In the genomic region with DNA sequence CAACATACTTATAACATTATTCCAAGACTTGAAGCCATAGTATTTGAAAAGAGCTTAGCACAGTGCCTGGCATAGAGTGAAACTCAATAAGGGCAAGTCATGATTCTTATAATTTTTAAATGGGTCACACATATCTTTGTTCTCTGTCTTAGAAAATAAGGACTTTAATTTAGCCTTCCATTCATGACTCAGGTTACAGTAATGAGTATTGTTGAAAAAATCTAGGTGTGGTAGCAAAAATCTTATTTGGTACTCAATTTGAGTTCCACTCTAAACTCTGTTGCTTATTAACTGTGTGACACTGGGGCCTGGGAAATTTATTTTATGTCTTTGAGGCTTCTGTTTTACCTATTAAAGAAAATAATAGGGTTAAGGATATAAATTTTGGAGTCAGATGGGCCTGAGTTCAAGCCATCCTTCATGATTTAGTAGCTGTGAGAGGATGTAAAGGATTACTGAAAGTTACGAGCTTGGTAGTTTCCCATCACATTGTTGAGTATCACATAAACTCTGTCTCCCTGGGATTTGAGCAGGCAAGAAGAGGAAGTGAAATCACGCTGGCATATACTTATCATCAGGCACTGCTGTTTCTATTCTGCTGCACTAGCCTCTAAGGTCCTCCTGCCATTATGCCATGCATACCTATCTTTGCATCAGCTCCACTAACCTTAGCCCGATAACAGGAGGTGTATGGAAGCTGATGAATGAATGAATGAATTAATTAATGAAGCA, we compare ENCODE assay signal across 16 cellular contexts. TPM values are rescaled to one million over a fixed set of nuclear protein-coding genes. Genes with fewer than 3 reads are reported as not detected.
DNase-seq lines count a peak whose midpoint lies in the region; ATAC-seq lines count a peak whose summit lies in the region.
"Had no signal": no experiment of that assay in that cellular context is flagged by ENCODE, and none has a peak within 500 bp of the region (broad histone marks: within the 10 kb centered on the region; RNA-seq: fewer than 3 reads in every experiment).

No MANE protein-coding gene starts in this region.

- peak overlapping the region; percentile 93 for H3K27ac ChIP-seq in epithelial cell of prostate
- H3K27ac ChIP-seq: HL-60 had no signal

- DNase-seq in epithelial cell of prostate (ENCODE audit: low read depth, low spot score) = no peak
- DNase-seq in MG63 = no peak
- DNase-seq in DMS 273 treated with DMSO at 0.1 percent for 48 hours (lab: John Stamatoyannopoulos, UW) = no peak
- no peak for DNase-seq in T-helper 9 cell
- DNase-seq in amniotic stem cell (lab: John Stamatoyannopoulos, UW) = no peak
- DNase-seq: activated naive CD8-positive, alpha-beta T cell treated with anti-CD3 and anti-CD28 coated beads, Interleukin-2, amount 10 ng/mL, durations not matched to agents 7 days and 5 days; dermis blood vessel endothelial cell; mesenchymal stem cell; NCI-H1105 treated with DMSO at 0.1 percent for 48 hours; stimulated activated CD4-positive, alpha-beta T cell treated with anti-CD3 and anti-CD28 coated beads, Interleukin-2, amount 100 ng/mL, for 48 hours had no signal

- no peak overlapping the region for H3K4me3 ChIP-seq in MG63

- ATAC-seq in GM18499 (IDR thresholded peaks at IDR 0.05; ENCODE audit: insufficient read depth, unreplicated experiment) = peak; percentile 63
- peak; percentile 84 for ATAC-seq in GM21723 (IDR thresholded peaks at IDR 0.05; ENCODE audit: unreplicated experiment)
- peak; percentile 54 for ATAC-seq in HG03558 (IDR thresholded peaks at IDR 0.05; ENCODE audit: extremely low read depth, unreplicated experiment)

- H3K27me3 ChIP-seq in MG63 = no peaks in the 10 kb centered on the region

- no peaks in the 10 kb centered on the region for H3K36me3 ChIP-seq in MG63

- H3K9me3 ChIP-seq in MG63 = no peaks in the 10 kb centered on the region

RNA-seq across cellular contexts. Expression of a gene that starts 1.5 kb away (rescaled TPM):
- total RNA-seq in MG63 (2014; rRNA removed; shearing (Covaris generic); ENCODE audit: low replicate concordance) = not detected in 2 replicates
- total RNA-seq: activated CD8-positive, alpha-beta memory T cell treated with anti-CD3 and anti-CD28 coated beads for 36 hours; activated naive CD8-positive, alpha-beta T cell treated with anti-CD3 and anti-CD28 coated beads, Interleukin-2, amount 10 ng/mL, durations not matched to agents 7 days and 5 days; dermis blood vessel endothelial cell; progenitor cell of endocrine pancreas had no signal

RNA-seq across cellular contexts. Expression of a gene that starts 24.6 kb away (rescaled TPM):
- not detected in 2 replicates for total RNA-seq in MG63 (2014; rRNA removed; shearing (Covaris generic); ENCODE audit: low replicate concordance)
- total RNA-seq: activated CD8-positive, alpha-beta memory T cell treated with anti-CD3 and anti-CD28 coated beads for 36 hours; activated naive CD8-positive, alpha-beta T cell treated with anti-CD3 and anti-CD28 coated beads, Interleukin-2, amount 10 ng/mL, durations not matched to agents 7 days and 5 days; dermis blood vessel endothelial cell; progenitor cell of endocrine pancreas had no signal

RNA-seq across cellular contexts. Expression of a gene that starts 46.9 kb away (rescaled TPM):
- total RNA-seq in MG63 (2014; rRNA removed; shearing (Covaris generic); ENCODE audit: low replicate concordance) = 29.4 and 52.7 TPM in 2 replicates
